18 cellular contexts compared by ENCODE assay signal in the genomic region with DNA sequence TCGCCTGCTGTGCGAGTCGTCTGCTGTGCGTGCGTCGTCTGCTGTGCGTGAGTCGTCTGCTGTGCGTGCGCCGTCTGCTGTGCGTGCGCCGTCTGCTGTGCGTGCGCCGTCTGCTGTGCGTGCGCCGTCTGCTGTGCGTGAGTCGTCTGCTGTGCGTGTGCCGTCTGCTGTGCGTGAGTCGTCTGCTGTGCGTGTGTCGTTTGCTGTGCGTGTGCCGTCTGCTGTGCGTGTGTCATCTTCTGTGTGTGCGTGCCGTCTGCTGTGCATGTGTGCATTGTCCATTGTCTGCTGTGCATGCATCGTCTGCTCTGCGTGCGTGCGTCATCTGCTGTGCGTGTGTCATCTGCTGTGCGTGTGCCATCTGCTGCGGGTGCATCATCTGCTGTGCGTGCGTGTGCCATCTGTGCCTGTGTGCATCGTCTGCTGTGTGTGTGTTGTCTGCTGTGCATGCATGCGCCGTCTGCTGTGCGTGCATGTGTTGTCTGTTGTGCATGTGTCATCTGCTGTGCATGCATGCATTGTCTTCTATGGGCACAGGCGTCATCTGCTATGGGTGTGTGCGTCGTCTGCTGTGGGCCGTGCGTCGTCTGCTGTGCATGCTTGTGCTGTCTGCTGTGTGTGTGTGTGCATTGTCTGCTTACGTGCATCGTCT.
DNase-seq lines count a peak whose midpoint lies in the region; ATAC-seq, FAIRE-seq and TF ChIP-seq lines count a peak whose summit lies in the region.
"Had no signal": no experiment of that assay in that cellular context is flagged by ENCODE, and none has a peak within 500 bp of the region (broad histone marks: within the 10 kb centered on the region; RNA-seq: fewer than 3 reads in every experiment).

No MANE protein-coding gene starts in this region.

- no peaks in the 10 kb centered on the region for H4K20me1 ChIP-seq in osteoblast (ENCODE audit: insufficient read depth, low read length)

- H3K27me3 ChIP-seq in NT2/D1 (ENCODE audit: insufficient read depth, insufficient read length) = peaks cover 6% of the 10 kb centered on the region
- H3K27me3 ChIP-seq in osteoblast (ENCODE audit: insufficient read depth, low read length) = no peaks in the 10 kb centered on the region
- H3K27me3 ChIP-seq: SJSA1 had no signal

- FAIRE-seq in GM12891 (lab: Jason Lieb, UNC) = no peak
- FAIRE-seq: GM18507 had no signal

- no peak overlapping the region for H2AFZ ChIP-seq in osteoblast (ENCODE audit: low read length)
- H2AFZ ChIP-seq: PC-9 had no signal

- no peaks in the 10 kb centered on the region for H3K9me3 Mint-ChIP-seq in endothelial cell (ENCODE audit: unreplicated experiment)

- no peaks in the 10 kb centered on the region for H3K36me3 ChIP-seq in NT2/D1 (ENCODE audit: insufficient read depth, insufficient read length, low read length)
- H3K36me3 ChIP-seq in osteoblast (ENCODE audit: insufficient read depth, low read length) = no peaks in the 10 kb centered on the region
- H3K36me3 ChIP-seq: SJSA1 had no signal

- no peaks in the 10 kb centered on the region for H3K9me3 ChIP-seq in NT2/D1 (ENCODE audit: insufficient read depth, low read length)
- H3K9me3 ChIP-seq in osteoblast (ENCODE audit: low read depth, low read length) = no peaks in the 10 kb centered on the region

- no peak overlapping the region for H3K4me2 ChIP-seq in osteoblast (ENCODE audit: insufficient read depth, low read length)
- H3K4me2 ChIP-seq: PC-9 had no signal

- TF ChIP-seq CTCF in endothelial cell (IDR thresholded peaks at IDR 0.05; ENCODE audit: unreplicated experiment) (no peak), osteoblast (IDR thresholded peaks at IDR 0.05; ENCODE audit: extremely low read depth, low read depth, low read length) (no peak)

- H3K4me1 Mint-ChIP-seq in endothelial cell (ENCODE audit: unreplicated experiment) = peaks cover 56% of the 10 kb centered on the region

- DNase-seq in GM12891 (ENCODE audit: insufficient read length, low spot score) (no peak), NT2/D1 (ENCODE audit: low read depth, low spot score) (no peak), endothelial cell (ENCODE audit: low spot score) (no peak), osteoblast (ENCODE audit: insufficient read length, low spot score, missing footprints) (peak; percentile 39), DMS79 (lab: John Stamatoyannopoulos, UW) (no peak)
- no peak for DNase-seq in activated CD4-positive, alpha-beta T cell treated with anti-CD3 and anti-CD28 coated beads, Interleukin-2, amount 50 U/mL, for 4 hours
- DNase-seq: GDM1, KG1, NCI-H187 treated with DMSO at 0.1 percent for 48 hours, NCI-H345, NCI-H526, PC-9 had no signal

- H3K79me2 ChIP-seq in osteoblast (ENCODE audit: insufficient read depth, low read length) = no peaks in the 10 kb centered on the region

- H3K4me3 ChIP-seq in NT2/D1 (ENCODE audit: insufficient read length, low read depth) (no peak overlapping the region), osteoblast (ENCODE audit: insufficient read depth, low read length) (no peak overlapping the region)
- H3K4me3 ChIP-seq: GM23338, PC-9, SJSA1 had no signal

- peak overlapping the region; percentile 32 for H3K4me3 Mint-ChIP-seq in endothelial cell (ENCODE audit: unreplicated experiment)
- H3K4me3 Mint-ChIP-seq: GM23338 had no signal

- peak overlapping the region; percentile 11 for H3K9ac ChIP-seq in NT2/D1 (ENCODE audit: insufficient read length, low read depth)

- H3K36me3 Mint-ChIP-seq in endothelial cell (ENCODE audit: low read depth, unreplicated experiment) = no peaks in the 10 kb centered on the region

- no peak overlapping the region for H3K27ac ChIP-seq in osteoblast (ENCODE audit: low read depth, low read length)
- H3K27ac ChIP-seq: C4-2B, PC-9, SJSA1 had no signal

- peaks cover 9% of the 10 kb centered on the region for H3K4me1 ChIP-seq in NT2/D1 (ENCODE audit: insufficient read depth, insufficient read length)
- no peaks in the 10 kb centered on the region for H3K4me1 ChIP-seq in osteoblast (ENCODE audit: insufficient read depth, low read length)
- H3K4me1 ChIP-seq: SJSA1 had no signal

- ATAC-seq in HG02763 (IDR thresholded peaks at IDR 0.05; ENCODE audit: unreplicated experiment) = no peak
- ATAC-seq: HCT116 had no signal

- TF ChIP-seq POLR2A in GM12891 (IDR thresholded peaks at IDR 0.05; ENCODE audit: low read depth, low read length) = no peak

- no peak overlapping the region for H3K27ac Mint-ChIP-seq in endothelial cell (ENCODE audit: unreplicated experiment)
- H3K27ac Mint-ChIP-seq: GM23338 had no signal

- peaks cover 18% of the 10 kb centered on the region for H3K27me3 Mint-ChIP-seq in endothelial cell (ENCODE audit: unreplicated experiment)

TF ChIP-seq in GM12891, 5 proteins besides CTCF, POLR2A, EP300 and RAD21:
- TF ChIP-seq PAX5 (IDR thresholded peaks at IDR 0.05; ENCODE audit: insufficient read depth, low read length, severe bottlenecking) (no peak), POLR2AphosphoS5 (IDR thresholded peaks at IDR 0.05; ENCODE audit: low read depth, low read length) (no peak), SPI1 (IDR thresholded peaks at IDR 0.05; ENCODE audit: low read depth, low read length) (no peak), POU2F2 (IDR thresholded peaks at IDR 0.05; ENCODE audit: low read depth, low read length) (0 out of 2 replicates have a peak, but pooled peaks have one; percentile 9)
